In the genomic region with DNA sequence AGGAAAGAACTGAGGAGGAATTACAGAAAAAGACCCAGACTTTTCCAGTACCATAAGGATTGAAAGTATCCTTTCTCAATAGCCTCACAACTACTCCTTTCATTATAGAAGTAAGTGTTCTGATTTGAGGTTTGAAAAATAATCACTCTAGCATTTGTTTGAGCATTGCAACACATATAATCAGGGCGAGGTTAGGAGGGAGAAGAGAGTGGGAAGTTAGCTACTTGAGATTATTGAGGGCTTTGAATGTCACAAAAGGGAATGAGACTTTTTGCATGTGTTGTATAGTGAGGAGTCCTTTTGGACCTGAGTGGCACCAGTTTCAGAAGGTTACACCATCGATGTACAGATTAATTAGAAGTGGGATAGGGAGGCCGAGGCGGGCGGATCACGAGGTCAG, we compare ENCODE assay signal across 15 cellular contexts.
"Had no signal": no experiment of that assay in that cellular context is flagged by ENCODE, and none has a peak within 500 bp of the region (broad histone marks: within the 10 kb centered on the region; RNA-seq: fewer than 3 reads in every experiment).

No MANE protein-coding gene starts in this region.

- H3K4me1 ChIP-seq: testis had no signal

- DNase-seq: activated CD4-positive, alpha-beta T cell treated with anti-CD3 and anti-CD28 coated beads, Interleukin-2, amount 50 U/mL, for 4 hours; activated naive CD4-positive, alpha-beta T cell; activated naive CD8-positive, alpha-beta T cell treated with anti-CD3 and anti-CD28 coated beads, Interleukin-2, amount 10 ng/mL, durations not matched to agents 7 days and 5 days; activated T-cell treated with anti-CD3 and anti-CD28 coated beads for 4 hours; central memory CD4-positive, alpha-beta T cell; dorsolateral prefrontal cortex; stimulated activated CD4-positive, alpha-beta T cell treated with anti-CD3 and anti-CD28 coated beads, Interleukin-4, amount 100 ng/mL, for 24 hours; testis; WERI-Rb-1 had no signal

- H3K27me3 ChIP-seq: dorsolateral prefrontal cortex, neutrophil, testis, upper lobe of left lung had no signal

- H3K27ac ChIP-seq: dorsolateral prefrontal cortex, neutrophil, testis, upper lobe of left lung, WERI-Rb-1 had no signal

- H3K27ac Mint-ChIP-seq: activated naive CD8-positive, alpha-beta T cell treated with anti-CD3 and anti-CD28 coated beads, Interleukin-2, amount 10 ng/mL, durations not matched to agents 7 days and 5 days; brain; natural killer cell treated with Interleukin-12 subunit alpha and Interleukin-12 subunit beta and Interleukin-15 and Interleukin-18, amount 100 ng/mL, for 72 hours; stimulated activated effector memory CD8-positive, alpha-beta T cell treated with anti-CD3 and anti-CD28 coated beads, Interleukin-12 subunit alpha, Interleukin-12 subunit beta, amount 100 ng/mL, for 72 hours had no signal

- H3K36me3 Mint-ChIP-seq: activated naive CD8-positive, alpha-beta T cell treated with anti-CD3 and anti-CD28 coated beads, Interleukin-2, amount 10 ng/mL, durations not matched to agents 7 days and 5 days; brain; natural killer cell treated with Interleukin-12 subunit alpha and Interleukin-12 subunit beta and Interleukin-15 and Interleukin-18, amount 100 ng/mL, for 72 hours; stimulated activated effector memory CD8-positive, alpha-beta T cell treated with anti-CD3 and anti-CD28 coated beads, Interleukin-12 subunit alpha, Interleukin-12 subunit beta, amount 100 ng/mL, for 72 hours had no signal

- ATAC-seq: natural killer cell treated with Interleukin-12 subunit alpha and Interleukin-12 subunit beta and Interleukin-15 and Interleukin-18, amount 100 ng/mL, for 72 hours; sciatic nerve; stimulated activated effector memory CD8-positive, alpha-beta T cell treated with anti-CD3 and anti-CD28 coated beads, Interleukin-12 subunit alpha, Interleukin-12 subunit beta, amount 100 ng/mL, for 72 hours had no signal

- H3K4me3 ChIP-seq: dorsolateral prefrontal cortex, testis, upper lobe of left lung had no signal

- H3K36me3 ChIP-seq: neutrophil, upper lobe of left lung, WERI-Rb-1 had no signal

- H3K9me3 ChIP-seq: neutrophil, testis, upper lobe of left lung had no signal

- H3K4me1 Mint-ChIP-seq: activated naive CD8-positive, alpha-beta T cell treated with anti-CD3 and anti-CD28 coated beads, Interleukin-2, amount 10 ng/mL, durations not matched to agents 7 days and 5 days had no signal

- H3K4me3 Mint-ChIP-seq: activated naive CD8-positive, alpha-beta T cell treated with anti-CD3 and anti-CD28 coated beads, Interleukin-2, amount 10 ng/mL, durations not matched to agents 7 days and 5 days; brain; natural killer cell treated with Interleukin-12 subunit alpha and Interleukin-12 subunit beta and Interleukin-15 and Interleukin-18, amount 100 ng/mL, for 72 hours; stimulated activated effector memory CD8-positive, alpha-beta T cell treated with anti-CD3 and anti-CD28 coated beads, Interleukin-12 subunit alpha, Interleukin-12 subunit beta, amount 100 ng/mL, for 72 hours had no signal

- H3K9me3 Mint-ChIP-seq: natural killer cell treated with Interleukin-12 subunit alpha and Interleukin-12 subunit beta and Interleukin-15 and Interleukin-18, amount 100 ng/mL, for 72 hours; stimulated activated effector memory CD8-positive, alpha-beta T cell treated with anti-CD3 and anti-CD28 coated beads, Interleukin-12 subunit alpha, Interleukin-12 subunit beta, amount 100 ng/mL, for 72 hours had no signal

- H3K27me3 Mint-ChIP-seq: activated naive CD8-positive, alpha-beta T cell treated with anti-CD3 and anti-CD28 coated beads, Interleukin-2, amount 10 ng/mL, durations not matched to agents 7 days and 5 days; brain; natural killer cell treated with Interleukin-12 subunit alpha and Interleukin-12 subunit beta and Interleukin-15 and Interleukin-18, amount 100 ng/mL, for 72 hours had no signal
